In the genomic region with DNA sequence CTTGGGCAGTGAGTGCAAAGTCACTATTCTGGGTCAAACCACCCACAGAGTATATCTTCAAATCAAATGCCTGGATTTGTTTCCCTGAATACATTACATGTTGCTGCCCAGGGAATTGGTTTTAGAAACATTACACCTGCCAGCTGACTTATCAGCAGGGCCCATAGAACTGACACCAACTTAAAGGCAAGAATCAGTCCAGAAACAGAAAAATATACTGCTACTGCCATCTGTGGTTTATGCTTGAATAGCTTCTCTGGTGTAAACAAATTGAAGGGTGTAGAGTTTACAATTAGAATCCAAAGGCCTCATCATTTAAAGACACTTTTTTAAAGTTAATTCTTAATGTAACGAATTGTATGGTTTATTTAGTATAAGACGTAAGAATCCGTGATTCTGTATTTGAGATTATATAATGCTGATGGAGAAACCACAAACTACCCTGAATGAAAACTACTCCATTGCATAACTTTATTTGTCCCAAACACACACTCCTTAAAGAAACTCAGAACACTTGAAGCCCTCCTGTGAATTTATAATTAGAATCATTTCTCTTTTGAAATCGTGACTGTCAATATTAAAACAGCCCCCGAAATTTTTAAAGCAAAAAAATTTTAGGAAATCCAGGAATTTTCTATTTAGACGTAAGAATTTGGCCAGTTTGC, we compare ENCODE assay signal across 9 cellular contexts. TPM values are rescaled to one million over a fixed set of nuclear protein-coding genes. Genes with fewer than 3 reads are reported as not detected.
A peak's percentile ranks its signal among the peaks of the same experiment; 100 is the strongest.
DNase-seq lines count a peak whose midpoint lies in the region; FAIRE-seq and TF ChIP-seq lines count a peak whose summit lies in the region.
"Had no signal": no experiment of that assay in that cellular context is flagged by ENCODE, and none has a peak within 500 bp of the region (broad histone marks: within the 10 kb centered on the region; RNA-seq: fewer than 3 reads in every experiment).

No MANE protein-coding gene starts in this region.

- H3K4me3 ChIP-seq in cardiac fibroblast (replicated peaks in 1 of 2; ENCODE audit: low read depth in 2 of 2, low read length in 2 of 2) (no peak overlapping the region), small intestine (ENCODE audit: low read depth in 1 of 2, low read length in 2 of 2) (no peak overlapping the region), colonic mucosa (no peak overlapping the region)

- WGBS in small intestine, 3 donors: 62 to 73% (median 72%) methylated on average over 6 of the region's 6 CpGs

- TF ChIP-seq CTCF in cardiac fibroblast (IDR thresholded peaks at IDR 0.05; ENCODE audit: low read depth, low read length): peak; percentile 33
- no peak for TF ChIP-seq CTCF in colonic mucosa (IDR thresholded peaks at IDR 0.05)

- no peaks in the 10 kb centered on the region for H3K36me3 ChIP-seq in small intestine (ENCODE audit: control insufficient read depth in 2 of 2, insufficient read depth in 2 of 2, low read length in 2 of 2)
- H3K36me3 ChIP-seq in colonic mucosa: no peaks in the 10 kb centered on the region

- no peaks in the 10 kb centered on the region for H3K27me3 ChIP-seq in small intestine (ENCODE audit: control insufficient read depth in 2 of 2, insufficient read depth in 2 of 2, low read length in 2 of 2)
- no peaks in the 10 kb centered on the region for H3K27me3 ChIP-seq in colonic mucosa

- no peak overlapping the region for H3K27ac ChIP-seq in small intestine (ENCODE audit: low read depth in 1 of 2, low read length in 1 of 2)
- H3K27ac ChIP-seq in colonic mucosa: no peak overlapping the region

- intact Hi-C loops in colonic mucosa (cut with DNase I): loop anchor here (5.0 kb wide), 1 partner anchor 53 kb away; no protein-coding TSS in a partner anchor

- FAIRE-seq in small intestine (lab: Jason Lieb, UNC): no peak

- H3K9me3 ChIP-seq in small intestine (ENCODE audit: control insufficient read depth, low read depth) (no peaks in the 10 kb centered on the region), colonic mucosa (no peaks in the 10 kb centered on the region)

- H3K9ac ChIP-seq in colonic mucosa (ENCODE audit: low read depth in 2 of 2, low read length in 2 of 2): no peak overlapping the region

- H3K4me1 ChIP-seq in small intestine (ENCODE audit: control insufficient read depth in 2 of 2, insufficient read depth in 1 of 2, low read depth in 1 of 2, low read length in 1 of 2): no peaks in the 10 kb centered on the region
- no peaks in the 10 kb centered on the region for H3K4me1 ChIP-seq in colonic mucosa

- DNase-seq in NCI-H510A treated with DMSO at 0.1 percent for 48 hours (lab: John Stamatoyannopoulos, UW): peak; percentile 66
- DNase-seq in NCI-H510A (lab: John Stamatoyannopoulos, UW): no peak
- DNase-seq in MV-4-11 (lab: John Stamatoyannopoulos, UW): peak; percentile 28
- DNase-seq in cardiac fibroblast (ENCODE audit: low read depth in 2 of 2): peak; percentile 41 to 43
- DNase-seq in small intestine: peak; percentile 46
- DNase-seq in stimulated activated naive CD4-positive, alpha-beta T cell (lab: John Stamatoyannopoulos, UW): no peak
- DNase-seq in NCI-H1436 (lab: John Stamatoyannopoulos, UW): no peak
- DNase-seq in colonic mucosa: no peak
- DNase-seq: activated naive CD8-positive, alpha-beta T cell treated with anti-CD3 and anti-CD28 coated beads, Interleukin-2, amount 10 ng/mL, durations not matched to agents 7 days and 5 days had no signal

RNA-seq across cellular contexts. Expression of a gene that starts 6.2 kb away (rescaled TPM):
- polyA plus RNA-seq in small intestine: 1 to 10 TPM; 2.3 to 6.0 (median 3.0) TPM
- 1 to 10 TPM; 4.8 to 4.9 TPM for total RNA-seq in colonic mucosa

RNA-seq across cellular contexts. Expression of a gene that starts 12.0 kb away (rescaled TPM):
- polyA plus RNA-seq in small intestine: 1 to 10 TPM in 1 of 3 donors, under 1 TPM in 2; 0.22 to 3.4 (median 0.27) TPM
- 10 to 100 TPM in 1 of 2 donors, 1 to 10 TPM in 1; 2.9 to 12.1 TPM for total RNA-seq in colonic mucosa
- total RNA-seq: activated naive CD8-positive, alpha-beta T cell treated with anti-CD3 and anti-CD28 coated beads, Interleukin-2, amount 10 ng/mL, durations not matched to agents 7 days and 5 days had no signal

Comparison
In these comparisons a context has a peak if more than half of its experiments do, and no peak if none do; other contexts are left out.
1. DNase-seq: peak in NCI-H510A treated with DMSO at 0.1 percent for 48 hours (single experiment), MV-4-11 (single experiment), cardiac fibroblast (2 of 2) and small intestine (single experiment); none in NCI-H510A (single experiment), stimulated activated naive CD4-positive, alpha-beta T cell (0 of 6), NCI-H1436 (single experiment) and colonic mucosa (single experiment).